ENCODE assay signal across 9 cellular contexts in the genomic region with DNA sequence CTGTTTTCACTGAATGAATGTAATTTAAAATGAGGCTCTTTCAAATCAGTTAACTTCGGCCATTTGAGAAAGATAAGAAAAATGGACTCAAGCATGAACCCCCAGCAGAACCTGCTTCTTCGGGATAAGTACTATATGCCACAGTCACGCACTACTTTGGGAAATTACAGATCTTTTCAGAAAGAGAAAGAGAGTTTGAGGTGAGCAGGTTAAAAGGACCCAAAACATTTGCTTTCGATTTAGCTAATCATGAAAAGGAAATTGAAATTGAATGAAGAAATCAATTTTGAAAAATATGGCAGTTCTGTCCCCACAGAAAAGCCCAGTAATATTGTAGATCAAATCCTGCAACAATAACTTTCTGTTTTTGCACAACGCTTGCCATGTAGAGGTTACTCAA.
"Had no signal": no experiment of that assay in that cellular context is flagged by ENCODE, and none has a peak within 500 bp of the region (broad histone marks: within the 10 kb centered on the region; RNA-seq: fewer than 3 reads in every experiment).

No MANE protein-coding gene starts in this region.

- DNase-seq: GM23248, H9, HCEC 1CT, IMR-90, KG1 had no signal

- H3K27ac Mint-ChIP-seq: H9 had no signal

- H3K9me3 Mint-ChIP-seq: H9 had no signal

- H3K27ac ChIP-seq: GM23248, HL-60 had no signal

- H2AFZ ChIP-seq: GM23248 had no signal

- H3K9ac ChIP-seq: GM23248 had no signal

- H3K4me3 ChIP-seq: GM23248, K562 had no signal

- FAIRE-seq: H1, H54, K562 had no signal

- H3K4me3 Mint-ChIP-seq: H9 had no signal

- ATAC-seq: K562 had no signal
